10 cellular contexts compared by ENCODE assay signal in the genomic region with DNA sequence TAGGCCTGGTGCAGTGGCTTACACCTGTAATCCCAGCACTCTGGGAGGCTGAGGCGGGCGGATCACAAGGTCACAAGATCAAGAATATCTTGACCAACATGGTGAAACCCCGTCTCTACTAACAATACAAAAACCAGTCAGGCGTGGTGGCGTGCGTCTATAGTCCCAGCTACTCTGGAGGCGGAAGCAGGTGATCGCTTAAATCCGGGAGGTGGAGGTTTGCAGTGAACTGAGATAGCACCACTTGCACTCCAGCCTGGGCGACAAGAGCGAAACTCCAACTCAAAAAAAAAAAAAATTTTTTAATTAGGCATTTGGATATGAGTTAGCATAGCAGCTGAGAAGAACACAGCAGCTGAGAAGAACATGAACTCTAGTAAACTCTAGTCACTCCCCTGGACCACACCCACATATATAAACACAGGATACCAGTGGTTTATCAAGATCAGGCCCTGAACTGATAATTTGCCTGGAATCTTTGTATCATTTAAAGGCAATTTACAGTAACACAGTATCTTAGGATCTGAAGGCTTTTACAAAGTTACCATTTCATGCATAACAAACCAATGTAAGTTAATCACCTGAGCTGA. TPM values are rescaled to one million over a fixed set of nuclear protein-coding genes. Genes with fewer than 3 reads are reported as not detected.
DNase-seq lines count a peak whose midpoint lies in the region; FAIRE-seq and TF ChIP-seq lines count a peak whose summit lies in the region.
"Had no signal": no experiment of that assay in that cellular context is flagged by ENCODE, and none has a peak within 500 bp of the region (broad histone marks: within the 10 kb centered on the region; RNA-seq: fewer than 3 reads in every experiment).

No MANE protein-coding gene starts in this region.

- peaks cover 4% of the 10 kb centered on the region for H3K23me2 ChIP-seq in H9 (ENCODE audit: insufficient read length, low read depth, low read length, poor library complexity, severe bottlenecking)

- H3K79me1 ChIP-seq in H9 (ENCODE audit: insufficient read depth, low read depth, low read length, poor library complexity, severe bottlenecking) = no peaks in the 10 kb centered on the region

- H3K79me2 ChIP-seq in H9 (ENCODE audit: insufficient read depth, low read length) = no peaks in the 10 kb centered on the region

- no peak overlapping the region for H2BK120ac ChIP-seq in H9 (ENCODE audit: low read depth, low read length, poor library complexity, severe bottlenecking)

- no peak overlapping the region for H4K91ac ChIP-seq in H9 (ENCODE audit: insufficient read length, low read depth, low read length)

- H3K4me1 Mint-ChIP-seq in nephron progenitor cell (no peaks in the 10 kb centered on the region), H9 (peaks cover 3 to 5% of the 10 kb centered on the region in 2 experiments; a peak in 2 of 4 replicates)
- H3K4me1 Mint-ChIP-seq: activated T-helper 17 cell treated with anti-CD3 and anti-CD28 coated beads, Interleukin-2, amount 50 U/mL, for 72 hours; stimulated activated naive CD8-positive, alpha-beta T cell treated with anti-CD3 and anti-CD28 coated beads, Interleukin-15, amount 100 ng/mL, for 72 hours had no signal

- no peak overlapping the region for H3K23ac ChIP-seq in H9 (ENCODE audit: insufficient read length, low read depth, low read length)

- no peak overlapping the region for H4K8ac ChIP-seq in H9 (replicated peaks; ENCODE audit: insufficient read length, low read depth, low read length)

- H3K27ac ChIP-seq in H9 (ENCODE audit: insufficient read length, low read depth, low read length) = no peak overlapping the region

- no CpG with 5 or more reads among the region's 11 CpGs for WGBS in H9 (ENCODE audit: extremely low coverage, insufficient read length, low lambda C conversion rate)

- H3K36me3 Mint-ChIP-seq in nephron progenitor cell (ENCODE audit: low read depth) = no peaks in the 10 kb centered on the region
- H3K36me3 Mint-ChIP-seq in H9 (ENCODE audit: insufficient read depth in 1 of 3, low read depth in 3 of 3) = peaks cover 0 to 2% (median 0%) of the 10 kb centered on the region in 3 experiments; a peak in 1 of 7 replicates

- no peak overlapping the region for H3K56ac ChIP-seq in H9 (ENCODE audit: insufficient read length, low read depth, low read length)

- H2BK5ac ChIP-seq in H9 (ENCODE audit: insufficient read length, low read length) = no peak overlapping the region

- H3K27me3 Mint-ChIP-seq in nephron progenitor cell (ENCODE audit: low read depth, poor library complexity) (no peaks in the 10 kb centered on the region), H9 (ENCODE audit: low read depth) (no peaks in the 10 kb centered on the region; the same call in 1 of the 2 replicates)
- H3K27me3 Mint-ChIP-seq: activated T-helper 17 cell treated with anti-CD3 and anti-CD28 coated beads, Interleukin-2, amount 50 U/mL, for 72 hours; stimulated activated naive CD8-positive, alpha-beta T cell treated with anti-CD3 and anti-CD28 coated beads, Interleukin-15, amount 100 ng/mL, for 72 hours had no signal

- H3K4ac ChIP-seq in H9 (ENCODE audit: low read depth, low read length) = no peak overlapping the region

- H3K9me3 Mint-ChIP-seq in nephron progenitor cell (peaks cover 4% of the 10 kb centered on the region), H9 (no peaks in the 10 kb centered on the region)
- H3K9me3 Mint-ChIP-seq: activated T-helper 17 cell treated with anti-CD3 and anti-CD28 coated beads, Interleukin-2, amount 50 U/mL, for 72 hours; stimulated activated naive CD8-positive, alpha-beta T cell treated with anti-CD3 and anti-CD28 coated beads, Interleukin-15, amount 100 ng/mL, for 72 hours had no signal

- H2BK15ac ChIP-seq in H9 (ENCODE audit: low read depth, low read length) = no peak overlapping the region

- no peaks in the 10 kb centered on the region for H4K20me1 ChIP-seq in H9 (ENCODE audit: control insufficient read depth, insufficient read depth, insufficient read length)

- H2AFZ ChIP-seq in H9 (ENCODE audit: low read length) = no peak overlapping the region

- H2AK5ac ChIP-seq in H9 (ENCODE audit: insufficient read length, low read length) = no peak overlapping the region

- no peak overlapping the region for H3K18ac ChIP-seq in H9 (ENCODE audit: insufficient read length, low read depth, low read length)

- no peaks in the 10 kb centered on the region for H3K9me3 ChIP-seq in H9 (ENCODE audit: control insufficient read depth, low read depth, low read length)

- H4K5ac ChIP-seq in H9 (ENCODE audit: insufficient read length, low read depth, low read length) = no peak overlapping the region

- no peak for TF ChIP-seq CTCF in nephron progenitor cell (IDR thresholded peaks at IDR 0.05)
- no peak for TF ChIP-seq CTCF in H9 (conservative IDR thresholded peaks at IDR 0.05)

- H2BK12ac ChIP-seq in H9 (ENCODE audit: insufficient read length, low read depth, low read length) = no peak overlapping the region

- H3K27ac Mint-ChIP-seq in nephron progenitor cell (no peak overlapping the region), H9 (no peak overlapping the region; a peak in 1 of 7 replicates)
- H3K27ac Mint-ChIP-seq: activated T-helper 17 cell treated with anti-CD3 and anti-CD28 coated beads, Interleukin-2, amount 50 U/mL, for 72 hours; stimulated activated naive CD8-positive, alpha-beta T cell treated with anti-CD3 and anti-CD28 coated beads, Interleukin-15, amount 100 ng/mL, for 72 hours had no signal

- H3K4me2 ChIP-seq in H9 (ENCODE audit: insufficient read depth, insufficient read length, low read length) = no peak overlapping the region

- H3K4me3 Mint-ChIP-seq in nephron progenitor cell (no peak overlapping the region), H9 (no peak overlapping the region)
- H3K4me3 Mint-ChIP-seq: activated T-helper 17 cell treated with anti-CD3 and anti-CD28 coated beads, Interleukin-2, amount 50 U/mL, for 72 hours; stimulated activated naive CD8-positive, alpha-beta T cell treated with anti-CD3 and anti-CD28 coated beads, Interleukin-15, amount 100 ng/mL, for 72 hours had no signal

- FAIRE-seq in GM18507 (lab: Jason Lieb, UNC) = peak; percentile 36

- DNase-seq in GM18507 (ENCODE audit: extremely low spot score, insufficient read length, low read depth) = no peak
- DNase-seq in LHCN-M2 (ENCODE audit: low read depth) = peak; percentile 85
- peak; percentile 39 for DNase-seq in amniotic epithelial cell (ENCODE audit: low read depth)
- DNase-seq in renal cortical epithelial cell (ENCODE audit: low read depth) = peak; percentile 41
- no peak for DNase-seq in GM03348 (ENCODE audit: low spot score)
- DNase-seq in nephron progenitor cell = no peak
- DNase-seq in H9 = no peak
- DNase-seq: KG1; stimulated activated naive CD8-positive, alpha-beta T cell treated with anti-CD3 and anti-CD28 coated beads, Interleukin-15, amount 100 ng/mL, for 72 hours had no signal

- H2BK20ac ChIP-seq in H9 (ENCODE audit: low read depth, low read length, poor library complexity, severe bottlenecking) = no peak overlapping the region

- H3K27me3 ChIP-seq in H9 (ENCODE audit: insufficient read depth, low read length) = no peaks in the 10 kb centered on the region

- no peak overlapping the region for H3K9ac ChIP-seq in H9 (ENCODE audit: extremely low read depth, insufficient read length, low read length)

- H3K4me1 ChIP-seq in H9 (ENCODE audit: insufficient read depth, low read length) = no peaks in the 10 kb centered on the region

- no peak overlapping the region for H3K14ac ChIP-seq in H9 (ENCODE audit: insufficient read depth, low read length)

- no peak overlapping the region for H3T11ph ChIP-seq in H9 (ENCODE audit: low read length)

RNA-seq across cellular contexts. Expression of a gene that starts 4.6 kb away (rescaled TPM):
- total RNA-seq in LHCN-M2 (2014; rRNA removed) (161 and 172 TPM in 2 replicates), renal cortical epithelial cell (503 and 699 TPM in 2 replicates), H9 (2021) (23.3 and 23.8 TPM in 2 replicates)
- polyA plus RNA-seq in LHCN-M2 (2012) = 66.9 TPM

Comparison
In these comparisons a context has a peak if more than half of its experiments do, and no peak if none do; other contexts are left out.
1. DNase-seq: peak in LHCN-M2 (single experiment), amniotic epithelial cell (single experiment) and renal cortical epithelial cell (single experiment); none in GM18507 (single experiment), GM03348 (single experiment), nephron progenitor cell (single experiment) and H9 (single experiment).